In genomic region chr9:1442105-1442504, GRCh38 we compare ENCODE assay signal across 10 cellular contexts.
"Had no signal": no experiment of that assay in that cellular context is flagged by ENCODE, and none has a peak within 500 bp of the region (broad histone marks: within the 10 kb centered on the region; RNA-seq: fewer than 3 reads in every experiment).

No MANE protein-coding gene starts in this region.

- DNase-seq: GM23248, GOT3, H7, H9, HCEC 1CT, HFFc6 had no signal

- H3K36me3 ChIP-seq: HAP-1 had no signal

- H3K4me3 ChIP-seq: GM23248, GM23338, HAP-1 had no signal

- H3K4me1 ChIP-seq: HAP-1 had no signal

- H3K27ac ChIP-seq: GM23248 had no signal

- ATAC-seq: GM23338, HCT116 had no signal

- FAIRE-seq: H1 had no signal

- H3K9me3 ChIP-seq: HAP-1 had no signal
